ENCODE assay signal across 10 cellular contexts in genomic region chr1:54273092-54273836, GRCh38.
DNase-seq lines count a peak whose midpoint lies in the region; ATAC-seq and TF ChIP-seq lines count a peak whose summit lies in the region.
"Had no signal": no experiment of that assay in that cellular context is flagged by ENCODE, and none has a peak within 500 bp of the region (broad histone marks: within the 10 kb centered on the region; RNA-seq: fewer than 3 reads in every experiment).

No MANE protein-coding gene starts in this region.

- ATAC-seq in aorta (ENCODE audit: low FRiP score) (peak; percentile 82), HG02970 (IDR thresholded peaks at IDR 0.05; ENCODE audit: low FRiP score, unreplicated experiment) (no peak), GM21390 (IDR thresholded peaks at IDR 0.05; ENCODE audit: unreplicated experiment) (no peak)

- H2AFZ ChIP-seq in OCI-LY1 (ENCODE audit: low read length) = no peak overlapping the region

- intact Hi-C loops in aorta (cut with DNase I) = loop anchor here (1.0 to 2.0 kb wide), 3 partner anchors 66 to 216 kb away; no protein-coding TSS in a partner anchor

- H3K27me3 ChIP-seq in OCI-LY1 (ENCODE audit: insufficient read depth, low read length) (no peaks in the 10 kb centered on the region), esophagus (ENCODE audit: control insufficient read depth in 1 of 2, insufficient read depth in 2 of 2, low read length in 2 of 2) (no peaks in the 10 kb centered on the region), mucosa of rectum (ENCODE audit: control insufficient read depth in 2 of 2, insufficient read depth in 2 of 2, low read length in 2 of 2) (no peaks in the 10 kb centered on the region), aorta (ENCODE audit: control insufficient read depth in 1 of 2, insufficient read depth in 2 of 2, low read length in 1 of 2) (no peaks in the 10 kb centered on the region)

- H4K20me1 ChIP-seq in OCI-LY1 (ENCODE audit: insufficient read depth, low read length) = no peaks in the 10 kb centered on the region

- H3K4me3 ChIP-seq in OCI-LY1 (ENCODE audit: low read depth, low read length, poor library complexity, severe bottlenecking) (no peak overlapping the region), esophagus (ENCODE audit: low read depth in 1 of 2, low read length in 2 of 2) (no peak overlapping the region), mucosa of rectum (ENCODE audit: low read length in 2 of 2) (peak overlapping the region in 1 of 2 donors; percentile 9), aorta (ENCODE audit: low read length in 2 of 2) (no peak overlapping the region)

- H3K79me2 ChIP-seq in OCI-LY1 (ENCODE audit: insufficient read depth, low read length) = no peaks in the 10 kb centered on the region

- H3K9me3 ChIP-seq in OCI-LY1 (ENCODE audit: low read length) (no peaks in the 10 kb centered on the region), esophagus (ENCODE audit: control insufficient read depth in 2 of 2, insufficient read depth in 1 of 2, low read depth in 1 of 2, low read length in 1 of 2) (no peaks in the 10 kb centered on the region), mucosa of rectum (ENCODE audit: control insufficient read depth in 2 of 2, low read length in 2 of 2) (no peaks in the 10 kb centered on the region), aorta (ENCODE audit: control insufficient read depth, low read length) (no peaks in the 10 kb centered on the region)

- H3K36me3 ChIP-seq in OCI-LY1 (ENCODE audit: insufficient read depth, low read length) = no peaks in the 10 kb centered on the region
- no peaks in the 10 kb centered on the region for H3K36me3 ChIP-seq in esophagus (ENCODE audit: control insufficient read depth in 2 of 2, insufficient read depth in 2 of 2, low read length in 1 of 2)
- peaks cover 0 to 4% of the 10 kb centered on the region in 2 donors for H3K36me3 ChIP-seq in mucosa of rectum (ENCODE audit: control insufficient read depth in 2 of 2, insufficient read depth in 2 of 2, low read length in 2 of 2)
- no peaks in the 10 kb centered on the region for H3K36me3 ChIP-seq in aorta (ENCODE audit: control insufficient read depth in 1 of 2, insufficient read depth in 2 of 2, low read length in 1 of 2)

- no peak overlapping the region; the same call in 1 of the 2 replicates for H3K9ac ChIP-seq in OCI-LY1 (ENCODE audit: low read length)
- H3K9ac ChIP-seq in mucosa of rectum (ENCODE audit: low read depth in 1 of 2, low read length in 2 of 2) = peak overlapping the region in 1 of 2 donors; percentile 3

- no peaks in the 10 kb centered on the region for H3K9me2 ChIP-seq in OCI-LY1 (ENCODE audit: low read depth, low read length)

- H3K4me1 ChIP-seq in OCI-LY1 (ENCODE audit: insufficient read depth, low read length, severe bottlenecking) (peaks cover 14% of the 10 kb centered on the region), esophagus (ENCODE audit: control insufficient read depth in 2 of 2, insufficient read depth in 2 of 2, low read length in 1 of 2) (peaks cover 25 to 47% of the 10 kb centered on the region in 2 donors), mucosa of rectum (ENCODE audit: control insufficient read depth in 2 of 2, insufficient read depth in 2 of 2, low read length in 2 of 2) (peaks cover 41 to 50% of the 10 kb centered on the region in 2 donors), aorta (ENCODE audit: control insufficient read depth in 1 of 2, insufficient read depth in 2 of 2, low read length in 2 of 2) (peaks cover 0 to under 1% of the 10 kb centered on the region in 2 donors)

- TF ChIP-seq CTCF in OCI-LY1 (IDR thresholded peaks at IDR 0.05; ENCODE audit: low read length) = peak; percentile 72

- DNase-seq in NCI-H2029 (lab: John Stamatoyannopoulos, UW) (peak; percentile 45), NCI-H2029 treated with DMSO at 0.1 percent for 48 hours (lab: John Stamatoyannopoulos, UW) (no peak), aorta (peak; percentile 90 to 91)
- DNase-seq: stimulated activated naive B cell treated with anti-CD40 and anti-IgM and Interleukin-4, amounts not matched to agents 10 μg/mL and 1 μg/mL and 100 μg/mL, for 72 hours had no signal

- 24 to 37% methylated on average over 23 of the region's 23 CpGs for WGBS in esophagus, 2 donors
- WGBS in aorta, 2 donors = 15 to 19% methylated on average over 22 to 23 of the region's 23 CpGs

- H3K27ac ChIP-seq in OCI-LY1 (ENCODE audit: low read depth, low read length, poor library complexity, severe bottlenecking) (no peak overlapping the region), esophagus (ENCODE audit: low read depth in 2 of 2, low read length in 1 of 2) (peak overlapping the region; percentile 85 to 92), mucosa of rectum (ENCODE audit: low read depth in 2 of 2, low read length in 2 of 2) (peak overlapping the region; percentile 70 to 75), aorta (ENCODE audit: low read depth in 1 of 2, low read length in 2 of 2) (peak overlapping the region; percentile 58 to 95)
- H3K27ac ChIP-seq: 22Rv1 had no signal

- H3K4me2 ChIP-seq in OCI-LY1 (ENCODE audit: low read length) = peak overlapping the region; percentile 41; the same call in 1 of the 2 replicates

- H3F3A ChIP-seq in OCI-LY1 (ENCODE audit: insufficient read depth, low read length) = no peaks in the 10 kb centered on the region
